Comparison of ENCODE assay signal across 1 cellular context in genomic region chr3:189394599-189395121, GRCh38.
TF ChIP-seq lines count a peak whose summit lies in the region.

No MANE protein-coding gene starts in this region.

TF ChIP-seq in GM12878, 131 proteins besides CTCF, POLR2A, EP300 and RAD21 (continued from another document and continues in another):
- TF ChIP-seq ATF2 (IDR thresholded peaks at IDR 0.05; ENCODE audit: low read length) (peak; percentile 90), BCL3 (IDR thresholded peaks at IDR 0.05; ENCODE audit: borderline replicate concordance, insufficient read depth, low read depth, low read length, poor library complexity, severe bottlenecking) (peak; percentile 87), BACH1 (IDR thresholded peaks at IDR 0.05; ENCODE audit: borderline replicate concordance) (no peak), FOXK2 (IDR thresholded peaks at IDR 0.05) (no peak), ATF7 (IDR thresholded peaks at IDR 0.05; ENCODE audit: low read depth) (peak; percentile 52; the same call in 1 of the 2 replicates), PKNOX1 (IDR thresholded peaks at IDR 0.05) (no peak), DPF2 (IDR thresholded peaks at IDR 0.05) (peak; percentile 95), FOXM1 (IDR thresholded peaks at IDR 0.05; ENCODE audit: low read depth, low read length) (peak; percentile 98), MEF2B (IDR thresholded peaks at IDR 0.05; ENCODE audit: partially characterized antibody, poor library complexity, severe bottlenecking) (peak; percentile 76), CBX5 (IDR thresholded peaks at IDR 0.05; ENCODE audit: low read depth) (0 out of 2 replicates have a peak, but pooled peaks have one; percentile 83), E4F1 (IDR thresholded peaks at IDR 0.05; ENCODE audit: borderline replicate concordance, partially characterized antibody) (no peak), SPI1 (IDR thresholded peaks at IDR 0.05; ENCODE audit: borderline replicate concordance, insufficient read depth, low read depth, low read length) (peak; percentile 68), BMI1 (IDR thresholded peaks at IDR 0.05; ENCODE audit: borderline replicate concordance) (peak; percentile 78), CEBPZ (IDR thresholded peaks at IDR 0.05; ENCODE audit: low read depth, low read length) (no peak), IKZF1 (conservative IDR thresholded peaks at IDR 0.05) (peak; percentile 80), BHLHE40 (IDR thresholded peaks at IDR 0.05; ENCODE audit: borderline replicate concordance in 1 of 2, low read depth in 2 of 2, low read length in 1 of 2) (no peak), ZNF687 (IDR thresholded peaks at IDR 0.05) (no peak), ZNF622 (IDR thresholded peaks at IDR 0.05) (no peak), SMC3 (IDR thresholded peaks at IDR 0.05; ENCODE audit: borderline replicate concordance, low read length) (no peak), E2F8 (IDR thresholded peaks at IDR 0.05; ENCODE audit: low read depth, partially characterized antibody) (no peak), IKZF2 (IDR thresholded peaks at IDR 0.05) (peak; percentile 76 to 78), RB1 (IDR thresholded peaks at IDR 0.05; ENCODE audit: borderline replicate concordance) (no peak), RUNX3 (IDR thresholded peaks at IDR 0.05; ENCODE audit: low read length) (peak; percentile 82), MEF2A (IDR thresholded peaks at IDR 0.05; ENCODE audit: insufficient read depth, low read depth, low read length) (peak; percentile 95), SMAD1 (IDR thresholded peaks at IDR 0.05; ENCODE audit: low read depth, partially characterized antibody) (no peak), TBL1XR1 (IDR thresholded peaks at IDR 0.05; ENCODE audit: low read depth, low read length) (no peak), SREBF2 (IDR thresholded peaks at IDR 0.05; ENCODE audit: low read length) (no peak), ZNF207 (IDR thresholded peaks at IDR 0.05; ENCODE audit: borderline replicate concordance) (no peak), BRCA1 (IDR thresholded peaks at IDR 0.05; ENCODE audit: low read depth, low read length) (no peak), TCF12 (IDR thresholded peaks at IDR 0.05; ENCODE audit: low read depth, low read length) (peak; percentile 63; the same call in 1 of the 2 replicates), ZSCAN29 (IDR thresholded peaks at IDR 0.05) (no peak), SIX5 (IDR thresholded peaks at IDR 0.05; ENCODE audit: low read depth, low read length, severe bottlenecking) (no peak), RELA (IDR thresholded peaks at IDR 0.05; ENCODE audit: borderline replicate concordance, partially characterized antibody) (peak; percentile 67), ELK1 (IDR thresholded peaks at IDR 0.05; ENCODE audit: low read depth, low read length) (no peak), SRF (IDR thresholded peaks at IDR 0.05; ENCODE audit: low read depth in 2 of 2, low read length in 2 of 2) (no peak), NR2F1 (conservative IDR thresholded peaks at IDR 0.05) (peak; percentile 85), CREM (IDR thresholded peaks at IDR 0.05; ENCODE audit: low read depth) (peak; percentile 83), ZNF217 (IDR thresholded peaks at IDR 0.05) (peak; percentile 97), MYB (IDR thresholded peaks at IDR 0.05; ENCODE audit: borderline replicate concordance, low read depth, low read length) (peak; percentile 68; the same call in 1 of the 2 replicates), ZBTB11 (CRISPR knock-in tag; IDR thresholded peaks at IDR 0.05) (no peak)
